ENCODE assay signal across 9 cellular contexts in the genomic region with DNA sequence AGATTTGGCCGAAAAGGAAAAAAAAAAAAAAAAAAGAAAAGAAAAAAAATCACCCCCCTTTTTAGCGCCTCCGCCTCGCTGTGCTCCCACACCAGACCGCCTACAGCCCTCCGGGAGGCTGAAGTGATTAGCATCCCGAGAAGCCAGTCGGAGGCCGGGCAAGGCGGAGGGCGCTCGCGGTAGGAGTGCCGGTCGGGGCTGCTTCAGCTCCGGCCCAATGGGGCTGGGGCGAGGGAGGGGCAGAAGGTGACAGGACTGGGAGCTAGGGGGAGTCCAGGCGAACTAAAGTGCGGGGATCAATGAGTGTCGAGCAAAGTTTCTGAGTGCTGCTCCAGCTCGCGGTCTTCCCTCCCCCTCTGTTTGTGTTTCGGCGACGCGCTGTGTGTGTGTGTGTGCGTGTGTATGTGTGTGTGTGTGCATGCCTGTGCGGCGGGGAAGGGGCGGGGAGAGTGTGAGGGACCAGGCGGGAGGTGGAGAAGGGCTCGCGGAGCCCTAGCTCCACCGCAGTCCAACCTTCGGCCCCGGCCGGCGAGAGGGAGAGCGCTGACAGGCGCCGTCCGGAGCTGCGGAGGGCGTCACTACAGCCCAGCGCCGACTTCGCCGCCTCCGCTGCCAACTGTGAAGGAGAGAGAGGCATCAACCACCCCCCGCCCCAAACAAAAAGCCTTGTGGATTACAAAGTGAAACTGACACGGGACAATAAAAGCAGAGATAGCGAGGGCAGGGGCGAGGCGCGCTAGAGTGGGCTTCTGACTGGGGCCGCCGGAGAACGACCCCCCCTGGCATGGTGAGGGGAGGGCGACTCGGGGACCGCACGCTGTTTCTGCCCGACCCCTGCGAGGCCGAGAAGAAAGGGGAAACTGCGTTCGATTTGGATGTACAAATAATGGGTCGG. TPM values are rescaled to one million over a fixed set of nuclear protein-coding genes. Genes with fewer than 3 reads are reported as not detected.
DNase-seq lines count a peak whose midpoint lies in the region; ATAC-seq and TF ChIP-seq lines count a peak whose summit lies in the region.
"Had no signal": no experiment of that assay in that cellular context is flagged by ENCODE, and none has a peak within 500 bp of the region (broad histone marks: within the 10 kb centered on the region; RNA-seq: fewer than 3 reads in every experiment).

FAT4 (plus strand) TSS at position 280 of the 895 bp plus-strand sequence. CDS start 1,457 bp downstream, outside the sequence.

- POLR2A ChIA-PET in BJ (lab: Charles Lee), result interaction anchor here (0.6 to 1.0 kb wide), 3 partner anchors 21 to 143 kb away, joined by 3 to 20 read pairs (median 3); no protein-coding TSS in a partner anchor
- POLR2A ChIA-PET in activated CD8-positive, alpha-beta T cell treated with anti-CD3 and anti-CD28 coated beads for 36 hours (lab: Charles Lee), result no interaction called here

- peaks cover 65% of the 10 kb centered on the region for H3K27me3 Mint-ChIP-seq in activated CD8-positive, alpha-beta T cell treated with anti-CD3 and anti-CD28 coated beads for 36 hours

- no peaks in the 10 kb centered on the region for H3K9me3 Mint-ChIP-seq in activated CD8-positive, alpha-beta T cell treated with anti-CD3 and anti-CD28 coated beads for 36 hours

- H3K27ac Mint-ChIP-seq in activated CD8-positive, alpha-beta T cell treated with anti-CD3 and anti-CD28 coated beads for 36 hours, result no peak within 1 kb of the TSS

- no peaks in the 10 kb centered on the region for H3K36me3 ChIP-seq in BJ (ENCODE audit: control insufficient read depth, insufficient read depth, low read length)

- DNase-seq in BJ (ENCODE audit: low read depth) (peak; percentile 83), NCI-H345 (lab: John Stamatoyannopoulos, UW) (peak; percentile 74), epithelial cell of prostate (ENCODE audit: low read depth, low spot score) (peak; percentile 67), mesenteric fat pad (ENCODE audit: low spot score) (peak; percentile 95)
- DNase-seq in activated CD8-positive, alpha-beta T cell treated with anti-CD3 and anti-CD28 coated beads for 36 hours, result peak; percentile 54
- DNase-seq in stimulated activated naive CD8-positive, alpha-beta T cell treated with anti-CD3 and anti-CD28 coated beads, Interleukin-15, Interleukin-2, amounts not matched to agents 100 U/mL and 50 U/mL, for 24 hours, result peak; percentile 52

- peak within 1 kb of the TSS; percentile 85 for H3K4me3 ChIP-seq in BJ (ENCODE audit: low read depth, low read length)

- peak; percentile 80 for ATAC-seq in GM19035 (IDR thresholded peaks at IDR 0.05; ENCODE audit: unreplicated experiment)
- peak; percentile 78 for ATAC-seq in HG03159 (IDR thresholded peaks at IDR 0.05; ENCODE audit: unreplicated experiment)
- ATAC-seq in activated CD8-positive, alpha-beta T cell treated with anti-CD3 and anti-CD28 coated beads for 36 hours, result peak; percentile 85
- ATAC-seq in stimulated activated naive CD8-positive, alpha-beta T cell treated with anti-CD3 and anti-CD28 coated beads, Interleukin-15, Interleukin-2, amounts not matched to agents 100 U/mL and 50 U/mL, for 24 hours, result peak; percentile 73

- TF ChIP-seq CTCF in BJ (IDR thresholded peaks at IDR 0.05; ENCODE audit: insufficient read depth, low read depth, low read length), result peak; percentile 37; the same call in 1 of the 2 replicates
- no peak for TF ChIP-seq CTCF in activated CD8-positive, alpha-beta T cell treated with anti-CD3 and anti-CD28 coated beads for 36 hours (IDR thresholded peaks at IDR 0.05)

- CTCF ChIA-PET in BJ (lab: Yijun Ruan, JAX), result interaction anchor here (0.6 to 1.7 kb wide), 10 partner anchors 11 to 436 kb away, joined by 3 to 8 read pairs (median 3); no protein-coding TSS in a partner anchor
- CTCF ChIA-PET in activated CD8-positive, alpha-beta T cell treated with anti-CD3 and anti-CD28 coated beads for 36 hours (lab: Charles Lee), result interaction anchor here (1.6 kb wide), 1 partner anchor 9 kb away, joined by 5 read pairs; no protein-coding TSS in a partner anchor

- H3K27me3 ChIP-seq in BJ (ENCODE audit: control insufficient read depth, insufficient read depth, low read length), result no peaks in the 10 kb centered on the region

- no peak within 1 kb of the TSS for H3K27ac ChIP-seq in epithelial cell of prostate

- H3K4me1 Mint-ChIP-seq in activated CD8-positive, alpha-beta T cell treated with anti-CD3 and anti-CD28 coated beads for 36 hours (ENCODE audit: low read depth), result peaks cover 33% of the 10 kb centered on the region

- peak within 1 kb of the TSS; percentile 71 for H3K4me3 Mint-ChIP-seq in activated CD8-positive, alpha-beta T cell treated with anti-CD3 and anti-CD28 coated beads for 36 hours

- no peaks in the 10 kb centered on the region for H3K36me3 Mint-ChIP-seq in activated CD8-positive, alpha-beta T cell treated with anti-CD3 and anti-CD28 coated beads for 36 hours (ENCODE audit: low read depth)

- intact Hi-C loops in activated CD8-positive, alpha-beta T cell treated with anti-CD3 and anti-CD28 coated beads for 36 hours (cut with micrococcal nuclease), result loop anchor here (10.0 kb wide), 1 partner anchor 420 kb away; no protein-coding TSS in a partner anchor

RNA-seq across cellular contexts. Expression of gene FAT4, which starts in this region (rescaled TPM):
- 9.5 and 12.9 TPM in 2 replicates for polyA plus RNA-seq in BJ (2011; rRNA removed)
- polyA minus RNA-seq in BJ (2011; rRNA and poly(A)+ RNA removed), result 26.9 and 29.0 TPM in 2 replicates
- not detected for total RNA-seq in activated CD8-positive, alpha-beta T cell treated with anti-CD3 and anti-CD28 coated beads for 36 hours
- total RNA-seq in mesenteric fat pad, result 7.3 TPM
- total RNA-seq: T-helper 1 cell treated with Interleukin-12 subunit alpha and Interleukin-12 subunit beta and Interleukin-4 antibody, amounts not matched to agents 30 ng/mL and 1 ng/mL, for 36 hours had no signal

Comparison
In these comparisons a context has a peak if more than half of its experiments do, and no peak if none do; other contexts are left out.
1. Peak in DNase-seq and ATAC-seq in activated CD8-positive, alpha-beta T cell treated with anti-CD3 and anti-CD28 coated beads for 36 hours; RNA of the gene not detected or under 1 TPM.